Comparison of ENCODE assay signal across 16 cellular contexts in the genomic region with DNA sequence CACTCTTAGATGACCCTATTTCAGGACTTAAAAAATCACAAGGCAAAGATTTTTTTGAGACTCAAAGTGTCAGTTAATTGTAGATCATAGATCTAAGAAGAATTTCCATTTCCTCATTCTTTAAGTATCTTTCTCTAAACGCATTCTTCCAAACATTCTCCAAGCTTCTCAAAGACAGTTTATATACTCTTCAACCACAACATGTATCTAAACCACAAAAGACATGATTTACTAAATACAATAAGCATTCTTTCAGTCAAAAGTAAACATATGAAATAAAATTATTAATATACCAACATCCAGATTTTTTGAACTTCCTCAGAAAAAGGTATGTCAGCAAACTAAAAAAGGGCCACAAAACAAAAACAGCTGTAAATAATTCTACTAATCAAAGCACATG. TPM values are rescaled to one million over a fixed set of nuclear protein-coding genes. Genes with fewer than 3 reads are reported as not detected.
A peak's percentile ranks its signal among the peaks of the same experiment; 100 is the strongest.
DNase-seq lines count a peak whose midpoint lies in the region; FAIRE-seq and TF ChIP-seq lines count a peak whose summit lies in the region.
"Had no signal": no experiment of that assay in that cellular context is flagged by ENCODE, and none has a peak within 500 bp of the region (broad histone marks: within the 10 kb centered on the region; RNA-seq: fewer than 3 reads in every experiment).

No MANE protein-coding gene starts in this region.

- no peak overlapping the region for H3K4me3 Mint-ChIP-seq in activated naive CD8-positive, alpha-beta T cell
- H3K4me3 Mint-ChIP-seq in activated naive CD8-positive, alpha-beta T cell treated with anti-CD3 and anti-CD28 coated beads for 36 hours = no peak overlapping the region
- H3K4me3 Mint-ChIP-seq in type B pancreatic cell = no peak overlapping the region
- H3K4me3 Mint-ChIP-seq: activated T-helper 17 cell treated with anti-CD3 and anti-CD28 coated beads, Interleukin-2, amount 50 U/mL, for 72 hours; stimulated activated naive CD8-positive, alpha-beta T cell treated with anti-CD3 and anti-CD28 coated beads, Interleukin-15, Interleukin-2, amounts not matched to agents 100 ng/mL and 50 ng/mL, for 24 hours had no signal

- no peak overlapping the region for H3K4me3 ChIP-seq in SK-N-MC

- peaks cover 51% of the 10 kb centered on the region for H3K4me1 Mint-ChIP-seq in activated naive CD8-positive, alpha-beta T cell (ENCODE audit: low read depth)
- peaks cover 54% of the 10 kb centered on the region for H3K4me1 Mint-ChIP-seq in activated naive CD8-positive, alpha-beta T cell treated with anti-CD3 and anti-CD28 coated beads for 36 hours
- H3K4me1 Mint-ChIP-seq in type B pancreatic cell (ENCODE audit: unreplicated experiment) = peaks cover 18% of the 10 kb centered on the region

- no peak for DNase-seq in activated naive CD8-positive, alpha-beta T cell treated with anti-CD3 and anti-CD28 coated beads for 36 hours
- no peak for DNase-seq in SK-N-MC (ENCODE audit: low read depth, low spot score)
- peak; percentile 64 for DNase-seq in fibroblast of peridontal ligament (ENCODE audit: extremely low read depth)
- DNase-seq in type B pancreatic cell (ENCODE audit: extremely low spot score, unreplicated experiment) = no peak
- no peak for DNase-seq in NCI-H1105 (lab: John Stamatoyannopoulos, UW)
- DNase-seq in GM19239 (ENCODE audit: insufficient read length, low spot score) = no peak
- no peak for DNase-seq in GM12892 (ENCODE audit: insufficient read length)
- DNase-seq: hippocampal formation, NCI-H1694 treated with DMSO at 0.1 percent for 48 hours, NCI-H524, PC-3 had no signal

- FAIRE-seq in GM19239 (lab: Jason Lieb, UNC) (no peak), GM12892 (lab: Jason Lieb, UNC) (no peak)
- FAIRE-seq: urothelium cell line had no signal

- H3K9me3 Mint-ChIP-seq in activated naive CD8-positive, alpha-beta T cell (ENCODE audit: low read depth) = no peaks in the 10 kb centered on the region
- H3K9me3 Mint-ChIP-seq in activated naive CD8-positive, alpha-beta T cell treated with anti-CD3 and anti-CD28 coated beads for 36 hours = no peaks in the 10 kb centered on the region
- H3K9me3 Mint-ChIP-seq in type B pancreatic cell = no peaks in the 10 kb centered on the region
- H3K9me3 Mint-ChIP-seq: activated T-helper 17 cell treated with anti-CD3 and anti-CD28 coated beads, Interleukin-2, amount 50 U/mL, for 72 hours; stimulated activated naive CD8-positive, alpha-beta T cell treated with anti-CD3 and anti-CD28 coated beads, Interleukin-15, Interleukin-2, amounts not matched to agents 100 ng/mL and 50 ng/mL, for 24 hours had no signal

- peak overlapping the region; percentile 52 for H3K27ac Mint-ChIP-seq in activated naive CD8-positive, alpha-beta T cell
- no peak overlapping the region for H3K27ac Mint-ChIP-seq in activated naive CD8-positive, alpha-beta T cell treated with anti-CD3 and anti-CD28 coated beads for 36 hours
- peak overlapping the region; percentile 64 for H3K27ac Mint-ChIP-seq in type B pancreatic cell
- H3K27ac Mint-ChIP-seq: activated T-helper 17 cell treated with anti-CD3 and anti-CD28 coated beads, Interleukin-2, amount 50 U/mL, for 72 hours; stimulated activated naive CD8-positive, alpha-beta T cell treated with anti-CD3 and anti-CD28 coated beads, Interleukin-15, Interleukin-2, amounts not matched to agents 100 ng/mL and 50 ng/mL, for 24 hours had no signal

- H3K27ac ChIP-seq in SK-N-MC = peak overlapping the region; percentile 29; the same call in 1 of the 2 replicates
- H3K27ac ChIP-seq: VCaP had no signal

- no peaks in the 10 kb centered on the region for H3K9me3 ChIP-seq in SK-N-MC (ENCODE audit: low read depth, low read length)

- H3K27me3 Mint-ChIP-seq in activated naive CD8-positive, alpha-beta T cell = no peaks in the 10 kb centered on the region
- no peaks in the 10 kb centered on the region for H3K27me3 Mint-ChIP-seq in activated naive CD8-positive, alpha-beta T cell treated with anti-CD3 and anti-CD28 coated beads for 36 hours
- no peaks in the 10 kb centered on the region for H3K27me3 Mint-ChIP-seq in type B pancreatic cell
- H3K27me3 Mint-ChIP-seq: activated T-helper 17 cell treated with anti-CD3 and anti-CD28 coated beads, Interleukin-2, amount 50 U/mL, for 72 hours; stimulated activated naive CD8-positive, alpha-beta T cell treated with anti-CD3 and anti-CD28 coated beads, Interleukin-15, Interleukin-2, amounts not matched to agents 100 ng/mL and 50 ng/mL, for 24 hours had no signal

- peaks cover 1% of the 10 kb centered on the region; the same call in 1 of the 2 replicates for H3K36me3 ChIP-seq in SK-N-MC (ENCODE audit: insufficient read depth, low read length)

- H3K36me3 Mint-ChIP-seq in activated naive CD8-positive, alpha-beta T cell = no peaks in the 10 kb centered on the region
- peaks cover 5% of the 10 kb centered on the region for H3K36me3 Mint-ChIP-seq in activated naive CD8-positive, alpha-beta T cell treated with anti-CD3 and anti-CD28 coated beads for 36 hours
- H3K36me3 Mint-ChIP-seq in type B pancreatic cell = peaks cover 20% of the 10 kb centered on the region

- no peak overlapping the region for H3K9ac ChIP-seq in SK-N-MC (ENCODE audit: insufficient read length)

- TF ChIP-seq POLR2A in GM12892 (IDR thresholded peaks at IDR 0.05; ENCODE audit: low read depth, low read length) = no peak

- TF ChIP-seq CTCF in type B pancreatic cell (conservative IDR thresholded peaks at IDR 0.05) = no peak

RNA-seq across cellular contexts. Expression of gene RC3H1, which starts 24.4 kb away (rescaled TPM):
- total RNA-seq in activated naive CD8-positive, alpha-beta T cell treated with anti-CD3 and anti-CD28 coated beads for 36 hours = 10 to 100 TPM; 30.4 to 34.3 TPM
- 35.7 and 39.4 TPM in 2 replicates for total RNA-seq in type B pancreatic cell (ENCODE audit: low replicate concordance)
- 10.0 TPM for polyA plus RNA-seq in GM12892 (2012; ENCODE audit: missing spikeins)
